ENCODE assay signal across 8 cellular contexts in genomic region chr3:142850395-142851023, GRCh38. TPM values are rescaled to one million over a fixed set of nuclear protein-coding genes. Genes with fewer than 3 reads are reported as not detected.
A peak's percentile ranks its signal among the peaks of the same experiment; 100 is the strongest.
DNase-seq lines count a peak whose midpoint lies in the region; ATAC-seq and TF ChIP-seq lines count a peak whose summit lies in the region.

No MANE protein-coding gene starts in this region.

- H3K4me1 Mint-ChIP-seq in activated CD4-positive, alpha-beta T cell treated with anti-CD3 and anti-CD28 coated beads, Interleukin-2, amount 10 ng/mL, durations not matched to agents 24 days and 14 days: no peaks in the 10 kb centered on the region

- H3K4me3 Mint-ChIP-seq in activated CD4-positive, alpha-beta T cell treated with anti-CD3 and anti-CD28 coated beads, Interleukin-2, amount 10 ng/mL, durations not matched to agents 24 days and 14 days: no peak overlapping the region

- H3K27ac Mint-ChIP-seq in activated CD4-positive, alpha-beta T cell treated with anti-CD3 and anti-CD28 coated beads, Interleukin-2, amount 10 ng/mL, durations not matched to agents 24 days and 14 days: no peak overlapping the region

- no peaks in the 10 kb centered on the region for H3K36me3 Mint-ChIP-seq in activated CD4-positive, alpha-beta T cell treated with anti-CD3 and anti-CD28 coated beads, Interleukin-2, amount 10 ng/mL, durations not matched to agents 24 days and 14 days (ENCODE audit: low read depth)

- peaks cover 40% of the 10 kb centered on the region for H3K4me1 ChIP-seq in skeletal muscle satellite cell (ENCODE audit: control insufficient read depth, insufficient read depth, low read length)

- H3K4me2 ChIP-seq in skeletal muscle satellite cell (ENCODE audit: low read length): peak overlapping the region; percentile 44

- WGBS in lower leg skin, 2 donors: 52 to 69% methylated on average over 2 of the region's 2 CpGs

- no peak for TF ChIP-seq POLR2A in lower leg skin (IDR thresholded peaks at IDR 0.05)

- H3K4me3 ChIP-seq in skeletal muscle satellite cell (ENCODE audit: low read length): no peak overlapping the region
- H3K4me3 ChIP-seq in lower leg skin (ENCODE audit: low read depth, poor library complexity, severe bottlenecking): no peak overlapping the region

- H3K9me3 Mint-ChIP-seq in activated CD4-positive, alpha-beta T cell treated with anti-CD3 and anti-CD28 coated beads, Interleukin-2, amount 10 ng/mL, durations not matched to agents 24 days and 14 days: no peaks in the 10 kb centered on the region

- ATAC-seq in esophagus mucosa (peak; percentile 82), GM18858 (IDR thresholded peaks at IDR 0.05; ENCODE audit: unreplicated experiment) (no peak), HG03457 (IDR thresholded peaks at IDR 0.05; ENCODE audit: unreplicated experiment) (no peak)

- H3K9ac ChIP-seq in skeletal muscle satellite cell (ENCODE audit: low read depth, low read length): no peak overlapping the region

- H3K27me3 ChIP-seq in skeletal muscle satellite cell (ENCODE audit: control insufficient read depth, insufficient read depth, low read length): no peaks in the 10 kb centered on the region

- no peaks in the 10 kb centered on the region for H3K9me3 ChIP-seq in skeletal muscle satellite cell (replicated peaks; ENCODE audit: low read length)

- DNase-seq in activated CD4-positive, alpha-beta T cell treated with anti-CD3 and anti-CD28 coated beads, Interleukin-2, amount 10 ng/mL, durations not matched to agents 24 days and 14 days: peak; percentile 53
- DNase-seq in activated CD4-positive, alpha-beta T cell treated with anti-CD3 and anti-CD28 coated beads for 1 hour: no peak
- DNase-seq in NCI-H69 (lab: John Stamatoyannopoulos, UW) (peak; percentile 11), lower leg skin (ENCODE audit: low spot score in 2 of 2) (no peak)

- H3K27me3 Mint-ChIP-seq in activated CD4-positive, alpha-beta T cell treated with anti-CD3 and anti-CD28 coated beads, Interleukin-2, amount 10 ng/mL, durations not matched to agents 24 days and 14 days: peaks cover 8% of the 10 kb centered on the region

- H3K36me3 ChIP-seq in skeletal muscle satellite cell (ENCODE audit: insufficient read depth, low read length): no peaks in the 10 kb centered on the region

- TF ChIP-seq CTCF in lower leg skin (IDR thresholded peaks at IDR 0.05): no peak

- intact Hi-C loops in activated CD4-positive, alpha-beta T cell treated with anti-CD3 and anti-CD28 coated beads, Interleukin-2, amount 10 ng/mL, durations not matched to agents 24 days and 14 days (cut with micrococcal nuclease): no loop called here
- intact Hi-C loops in lower leg skin (cut with DNase I; ENCODE audit: low total_unique reads): no loop called here

RNA-seq across cellular contexts. Expression of gene PCOLCE2, which starts 38.4 kb away (rescaled TPM):
- 0.28 and 0.33 TPM in 2 replicates for total RNA-seq in activated CD4-positive, alpha-beta T cell treated with anti-CD3 and anti-CD28 coated beads, Interleukin-2, amount 10 ng/mL, durations not matched to agents 24 days and 14 days
- 0.36 TPM for total RNA-seq in esophagus mucosa
- 50.4 and 66.2 TPM in 2 replicates for total RNA-seq in skeletal muscle satellite cell (2012; rRNA removed)
- 10 to 100 TPM; 10.4 to 17.1 (median 12.8) TPM for total RNA-seq in lower leg skin

Comparison
In these comparisons a context has a peak if more than half of its experiments do, and no peak if none do; other contexts are left out.
1. DNase-seq: peak in activated CD4-positive, alpha-beta T cell treated with anti-CD3 and anti-CD28 coated beads, Interleukin-2, amount 10 ng/mL, durations not matched to agents 24 days and 14 days (single experiment) and NCI-H69 (single experiment); none in activated CD4-positive, alpha-beta T cell treated with anti-CD3 and anti-CD28 coated beads for 1 hour (single experiment) and lower leg skin (0 of 2).